In the genomic region with DNA sequence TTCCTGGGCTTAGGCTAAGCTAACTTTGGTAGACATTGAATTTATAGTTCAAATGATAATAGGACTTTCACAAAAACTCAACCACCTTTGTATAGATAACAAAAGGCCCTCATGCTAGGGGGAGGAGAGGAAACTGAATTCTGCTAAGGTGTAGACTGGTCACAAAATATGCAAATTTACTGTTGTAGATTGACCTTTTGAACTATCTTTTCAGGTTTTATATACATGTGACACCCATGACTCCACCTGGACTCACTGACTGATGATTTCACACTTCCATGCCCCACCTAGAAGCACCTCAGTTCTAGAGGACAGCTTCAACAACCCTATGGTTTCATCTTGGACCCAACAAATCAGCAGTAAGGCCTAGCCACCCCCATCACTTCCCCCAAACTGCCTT, we compare ENCODE assay signal across 18 cellular contexts.
DNase-seq lines count a peak whose midpoint lies in the region; ATAC-seq and TF ChIP-seq lines count a peak whose summit lies in the region.
"Had no signal": no experiment of that assay in that cellular context is flagged by ENCODE, and none has a peak within 500 bp of the region (broad histone marks: within the 10 kb centered on the region; RNA-seq: fewer than 3 reads in every experiment).

No MANE protein-coding gene starts in this region.

- intact Hi-C loops in left lung (cut with DNase I): no loop called here

- no peak for TF ChIP-seq CTCF in MM.1S (IDR thresholded peaks at IDR 0.05; ENCODE audit: low read length)
- TF ChIP-seq CTCF in left lung (IDR thresholded peaks at IDR 0.05): no peak

- H3K9me2 ChIP-seq in MM.1S (replicated peaks; ENCODE audit: insufficient read depth, low read length): no peaks in the 10 kb centered on the region

- ATAC-seq in GM18520 (IDR thresholded peaks at IDR 0.05; ENCODE audit: unreplicated experiment) (peak; percentile 66), GM19397 (IDR thresholded peaks at IDR 0.05; ENCODE audit: unreplicated experiment) (peak; percentile 66), HG02981 (IDR thresholded peaks at IDR 0.05; ENCODE audit: unreplicated experiment) (peak; percentile 74), left lung (no peak)
- ATAC-seq: GM12878, PC-3 had no signal

- DNase-seq in MM.1S (peak; percentile 39), NCI-H2081 treated with DMSO at 0.1 percent for 48 hours (lab: John Stamatoyannopoulos, UW) (no peak), left lung (no peak), NOMO-1 treated with dmso at 0.1 percent for 144 hours (lab: John Stamatoyannopoulos, UW; ENCODE audit: unreplicated experiment) (no peak), epidermal melanocyte (ENCODE audit: insufficient read length, low spot score) (no peak)
- DNase-seq: AML-193, DMS53, NCI-H146, NCI-H2107, NCI-H226, NCI-H526 treated with DMSO at 0.1 percent for 48 hours, PC-3, T-helper 9 cell had no signal

- no peak overlapping the region for H3K4me2 ChIP-seq in MM.1S (ENCODE audit: low read depth, low read length)

- no peaks in the 10 kb centered on the region for H3K27me3 ChIP-seq in MM.1S (replicated peaks; ENCODE audit: insufficient read depth, low read length)
- no peaks in the 10 kb centered on the region for H3K27me3 ChIP-seq in left lung

- H3K36me3 ChIP-seq in MM.1S (replicated peaks; ENCODE audit: insufficient read depth, low read length) (no peaks in the 10 kb centered on the region), left lung (no peaks in the 10 kb centered on the region)
- H3K36me3 ChIP-seq: HAP-1 had no signal

- H3K27ac ChIP-seq in MM.1S (ENCODE audit: low read length) (no peak overlapping the region), left lung (no peak overlapping the region)

- H2AFZ ChIP-seq in MM.1S (ENCODE audit: low read length): no peak overlapping the region

- H3K4me3 ChIP-seq in MM.1S (ENCODE audit: low read length) (no peak overlapping the region), left lung (no peak overlapping the region)
- H3K4me3 ChIP-seq: GM12878, HAP-1 had no signal

- H3K4me1 ChIP-seq in MM.1S (ENCODE audit: low read length): no peaks in the 10 kb centered on the region
- no peaks in the 10 kb centered on the region for H3K4me1 ChIP-seq in left lung

- no peaks in the 10 kb centered on the region for H3K79me2 ChIP-seq in MM.1S (ENCODE audit: low read length)

- H3K9me3 ChIP-seq in MM.1S (replicated peaks; ENCODE audit: insufficient read depth, low read length): no peaks in the 10 kb centered on the region
- H3K9me3 ChIP-seq in left lung: no peaks in the 10 kb centered on the region
- H3K9me3 ChIP-seq: HAP-1 had no signal

- no peaks in the 10 kb centered on the region for H3F3A ChIP-seq in MM.1S (ENCODE audit: insufficient read depth, low read length)

- no peaks in the 10 kb centered on the region for H4K20me1 ChIP-seq in MM.1S (ENCODE audit: insufficient read depth, low read length)

- no peak overlapping the region for H3K9ac ChIP-seq in MM.1S (ENCODE audit: low read length)
